1 cellular context compared by ENCODE assay signal in the genomic region with DNA sequence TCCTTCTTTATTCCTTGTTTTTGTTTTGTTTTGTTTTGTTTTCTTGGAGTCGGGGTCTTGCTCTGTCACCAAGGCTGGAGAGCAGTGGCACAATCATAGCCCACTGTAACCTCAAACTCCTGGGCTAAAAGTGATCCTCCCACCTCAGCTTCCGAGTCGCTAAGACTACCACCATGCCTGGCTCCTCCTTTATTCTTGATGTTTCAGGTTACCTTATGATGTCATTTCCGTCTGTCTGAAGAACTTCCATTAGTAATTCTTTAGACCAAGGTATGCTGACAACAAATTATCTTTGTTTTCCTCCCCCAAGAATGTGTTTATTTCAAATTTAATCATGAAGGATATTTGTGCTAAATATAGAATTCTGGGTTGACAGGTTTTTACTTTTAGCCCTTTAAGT.
TF ChIP-seq lines count a peak whose summit lies in the region.

No MANE protein-coding gene starts in this region.

TF ChIP-seq in GM23338, 12 proteins besides CTCF, POLR2A, EP300 and RAD21 (continued from another document):
- TF ChIP-seq, protein P1, sequence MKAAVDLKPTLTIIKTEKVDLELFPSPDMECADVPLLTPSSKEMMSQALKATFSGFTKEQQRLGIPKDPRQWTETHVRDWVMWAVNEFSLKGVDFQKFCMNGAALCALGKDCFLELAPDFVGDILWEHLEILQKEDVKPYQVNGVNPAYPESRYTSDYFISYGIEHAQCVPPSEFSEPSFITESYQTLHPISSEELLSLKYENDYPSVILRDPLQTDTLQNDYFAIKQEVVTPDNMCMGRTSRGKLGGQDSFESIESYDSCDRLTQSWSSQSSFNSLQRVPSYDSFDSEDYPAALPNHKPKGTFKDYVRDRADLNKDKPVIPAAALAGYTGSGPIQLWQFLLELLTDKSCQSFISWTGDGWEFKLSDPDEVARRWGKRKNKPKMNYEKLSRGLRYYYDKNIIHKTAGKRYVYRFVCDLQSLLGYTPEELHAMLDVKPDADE (IDR thresholded peaks at IDR 0.05) = no peak
